1 cellular context compared by ENCODE assay signal in the genomic region with DNA sequence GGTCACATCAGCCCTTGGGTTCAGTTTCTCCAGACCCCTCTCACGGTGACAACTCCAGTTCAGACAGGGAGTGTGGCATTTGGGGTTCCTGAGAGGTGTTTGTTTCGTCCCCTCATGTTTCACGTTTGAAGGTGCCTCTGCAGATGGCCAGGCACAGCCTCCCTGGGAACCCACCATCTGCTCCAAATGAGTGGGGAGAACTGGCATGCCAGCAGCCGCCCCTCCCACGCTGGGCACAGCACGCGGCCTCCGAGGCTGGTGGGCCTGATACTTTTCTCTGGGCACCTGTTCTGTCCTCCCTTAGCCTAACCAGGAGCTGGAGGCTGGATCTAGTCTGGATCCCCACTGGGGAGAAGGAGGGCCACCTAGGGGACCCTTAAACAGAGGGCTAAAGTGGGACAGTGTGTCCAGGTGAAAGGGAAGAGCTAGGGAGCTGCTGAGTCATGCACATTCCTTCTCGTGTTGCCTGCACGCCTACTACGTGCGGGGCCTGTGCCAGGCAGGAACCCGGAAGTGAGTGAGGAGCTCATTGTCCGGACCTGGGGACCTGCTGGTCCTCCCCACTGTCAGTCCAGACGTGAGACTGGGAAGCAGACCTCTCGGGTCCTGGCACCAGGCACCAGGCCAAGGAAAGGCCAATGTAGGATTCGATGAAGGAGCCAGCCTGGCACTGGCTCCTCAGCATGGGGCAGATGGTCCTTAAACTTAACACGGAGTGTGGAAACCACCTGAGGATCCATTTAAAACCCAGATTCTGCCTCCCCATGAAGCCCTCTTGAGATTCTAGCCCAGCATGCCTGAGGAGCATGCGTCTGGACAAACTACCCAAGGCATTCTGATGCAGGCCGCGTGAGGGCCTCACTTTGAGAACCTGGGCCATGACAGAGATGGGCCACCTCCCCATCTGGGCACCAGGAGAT.
TF ChIP-seq lines count a peak whose summit lies in the region.

No MANE protein-coding gene starts in this region.

TF ChIP-seq in HepG2, 621 proteins besides CTCF, POLR2A, EP300 and RAD21:
- TF ChIP-seq GTF2F1 (IDR thresholded peaks at IDR 0.05; ENCODE audit: low read length) (no peak), ZNF263 (CRISPR knock-in tag; IDR thresholded peaks at IDR 0.05) (0 out of 2 replicates have a peak, but pooled peaks have one; percentile 50), ZKSCAN1 (IDR thresholded peaks at IDR 0.05; ENCODE audit: low read length) (peak; percentile 97), NFKB2 (CRISPR knock-in tag; IDR thresholded peaks at IDR 0.05; ENCODE audit: borderline replicate concordance) (no peak), ETV5 (CRISPR knock-in tag; IDR thresholded peaks at IDR 0.05; ENCODE audit: borderline replicate concordance) (peak; percentile 27; the same call in 1 of the 2 replicates), FOSL2 (CRISPR knock-in tag; IDR thresholded peaks at IDR 0.05) (peak; percentile 62; the same call in 1 of the 2 replicates), ELF3 (CRISPR knock-in tag; IDR thresholded peaks at IDR 0.05) (0 out of 2 replicates have a peak, but pooled peaks have one; percentile 18), NFE2L2 (IDR thresholded peaks at IDR 0.05; ENCODE audit: low read length) (peak; percentile 64), TEAD3 (CRISPR knock-in tag; optimal IDR thresholded peaks at IDR 0.05; ENCODE audit: borderline replicate concordance) (peak; percentile 33), POLR2AphosphoS5 (IDR thresholded peaks at IDR 0.05; ENCODE audit: low read depth, low read length) (no peak), ELF1 (CRISPR knock-in tag; IDR thresholded peaks at IDR 0.05) (peak; percentile 76), IKZF1 (IDR thresholded peaks at IDR 0.05) (no peak), SMARCE1 (IDR thresholded peaks at IDR 0.05; ENCODE audit: borderline replicate concordance) (no peak)
- TF ChIP-seq, protein P1, sequence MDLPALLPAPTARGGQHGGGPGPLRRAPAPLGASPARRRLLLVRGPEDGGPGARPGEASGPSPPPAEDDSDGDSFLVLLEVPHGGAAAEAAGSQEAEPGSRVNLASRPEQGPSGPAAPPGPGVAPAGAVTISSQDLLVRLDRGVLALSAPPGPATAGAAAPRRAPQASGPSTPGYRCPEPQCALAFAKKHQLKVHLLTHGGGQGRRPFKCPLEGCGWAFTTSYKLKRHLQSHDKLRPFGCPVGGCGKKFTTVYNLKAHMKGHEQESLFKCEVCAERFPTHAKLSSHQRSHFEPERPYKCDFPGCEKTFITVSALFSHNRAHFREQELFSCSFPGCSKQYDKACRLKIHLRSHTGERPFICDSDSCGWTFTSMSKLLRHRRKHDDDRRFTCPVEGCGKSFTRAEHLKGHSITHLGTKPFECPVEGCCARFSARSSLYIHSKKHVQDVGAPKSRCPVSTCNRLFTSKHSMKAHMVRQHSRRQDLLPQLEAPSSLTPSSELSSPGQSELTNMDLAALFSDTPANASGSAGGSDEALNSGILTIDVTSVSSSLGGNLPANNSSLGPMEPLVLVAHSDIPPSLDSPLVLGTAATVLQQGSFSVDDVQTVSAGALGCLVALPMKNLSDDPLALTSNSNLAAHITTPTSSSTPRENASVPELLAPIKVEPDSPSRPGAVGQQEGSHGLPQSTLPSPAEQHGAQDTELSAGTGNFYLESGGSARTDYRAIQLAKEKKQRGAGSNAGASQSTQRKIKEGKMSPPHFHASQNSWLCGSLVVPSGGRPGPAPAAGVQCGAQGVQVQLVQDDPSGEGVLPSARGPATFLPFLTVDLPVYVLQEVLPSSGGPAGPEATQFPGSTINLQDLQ (CRISPR knock-in tag; IDR thresholded peaks at IDR 0.05): 0 out of 2 replicates have a peak, but pooled peaks have one; percentile 40
- TF ChIP-seq, protein P2, sequence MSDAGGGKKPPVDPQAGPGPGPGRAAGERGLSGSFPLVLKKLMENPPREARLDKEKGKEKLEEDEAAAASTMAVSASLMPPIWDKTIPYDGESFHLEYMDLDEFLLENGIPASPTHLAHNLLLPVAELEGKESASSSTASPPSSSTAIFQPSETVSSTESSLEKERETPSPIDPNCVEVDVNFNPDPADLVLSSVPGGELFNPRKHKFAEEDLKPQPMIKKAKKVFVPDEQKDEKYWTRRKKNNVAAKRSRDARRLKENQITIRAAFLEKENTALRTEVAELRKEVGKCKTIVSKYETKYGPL (CRISPR knock-in tag; IDR thresholded peaks at IDR 0.05): no peak
- TF ChIP-seq, protein P3, sequence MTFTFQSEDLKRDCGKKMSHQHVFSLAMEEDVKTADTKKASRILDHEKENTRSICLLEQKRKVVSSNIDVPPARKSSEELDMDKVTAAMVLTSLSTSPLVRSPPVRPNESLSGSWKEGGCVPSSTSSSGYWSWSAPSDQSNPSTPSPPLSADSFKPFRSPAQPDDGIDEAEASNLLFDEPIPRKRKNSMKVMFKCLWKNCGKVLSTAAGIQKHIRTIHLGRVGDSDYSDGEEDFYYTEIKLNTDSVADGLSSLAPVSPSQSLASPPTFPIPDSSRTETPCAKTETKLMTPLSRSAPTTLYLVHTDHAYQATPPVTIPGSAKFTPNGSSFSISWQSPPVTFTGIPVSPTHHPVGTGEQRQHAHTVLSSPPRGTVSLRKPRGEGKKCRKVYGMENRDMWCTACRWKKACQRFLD (CRISPR knock-in tag; IDR thresholded peaks at IDR 0.05; ENCODE audit: borderline replicate concordance): no peak
- TF ChIP-seq, protein P4, sequence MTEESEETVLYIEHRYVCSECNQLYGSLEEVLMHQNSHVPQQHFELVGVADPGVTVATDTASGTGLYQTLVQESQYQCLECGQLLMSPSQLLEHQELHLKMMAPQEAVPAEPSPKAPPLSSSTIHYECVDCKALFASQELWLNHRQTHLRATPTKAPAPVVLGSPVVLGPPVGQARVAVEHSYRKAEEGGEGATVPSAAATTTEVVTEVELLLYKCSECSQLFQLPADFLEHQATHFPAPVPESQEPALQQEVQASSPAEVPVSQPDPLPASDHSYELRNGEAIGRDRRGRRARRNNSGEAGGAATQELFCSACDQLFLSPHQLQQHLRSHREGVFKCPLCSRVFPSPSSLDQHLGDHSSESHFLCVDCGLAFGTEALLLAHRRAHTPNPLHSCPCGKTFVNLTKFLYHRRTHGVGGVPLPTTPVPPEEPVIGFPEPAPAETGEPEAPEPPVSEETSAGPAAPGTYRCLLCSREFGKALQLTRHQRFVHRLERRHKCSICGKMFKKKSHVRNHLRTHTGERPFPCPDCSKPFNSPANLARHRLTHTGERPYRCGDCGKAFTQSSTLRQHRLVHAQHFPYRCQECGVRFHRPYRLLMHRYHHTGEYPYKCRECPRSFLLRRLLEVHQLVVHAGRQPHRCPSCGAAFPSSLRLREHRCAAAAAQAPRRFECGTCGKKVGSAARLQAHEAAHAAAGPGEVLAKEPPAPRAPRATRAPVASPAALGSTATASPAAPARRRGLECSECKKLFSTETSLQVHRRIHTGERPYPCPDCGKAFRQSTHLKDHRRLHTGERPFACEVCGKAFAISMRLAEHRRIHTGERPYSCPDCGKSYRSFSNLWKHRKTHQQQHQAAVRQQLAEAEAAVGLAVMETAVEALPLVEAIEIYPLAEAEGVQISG (CRISPR knock-in tag; IDR thresholded peaks at IDR 0.05): no peak
TF ChIP-seq in HepG2: peak in this region for 9.
